Comparison of ENCODE assay signal across 10 cellular contexts in the genomic region with DNA sequence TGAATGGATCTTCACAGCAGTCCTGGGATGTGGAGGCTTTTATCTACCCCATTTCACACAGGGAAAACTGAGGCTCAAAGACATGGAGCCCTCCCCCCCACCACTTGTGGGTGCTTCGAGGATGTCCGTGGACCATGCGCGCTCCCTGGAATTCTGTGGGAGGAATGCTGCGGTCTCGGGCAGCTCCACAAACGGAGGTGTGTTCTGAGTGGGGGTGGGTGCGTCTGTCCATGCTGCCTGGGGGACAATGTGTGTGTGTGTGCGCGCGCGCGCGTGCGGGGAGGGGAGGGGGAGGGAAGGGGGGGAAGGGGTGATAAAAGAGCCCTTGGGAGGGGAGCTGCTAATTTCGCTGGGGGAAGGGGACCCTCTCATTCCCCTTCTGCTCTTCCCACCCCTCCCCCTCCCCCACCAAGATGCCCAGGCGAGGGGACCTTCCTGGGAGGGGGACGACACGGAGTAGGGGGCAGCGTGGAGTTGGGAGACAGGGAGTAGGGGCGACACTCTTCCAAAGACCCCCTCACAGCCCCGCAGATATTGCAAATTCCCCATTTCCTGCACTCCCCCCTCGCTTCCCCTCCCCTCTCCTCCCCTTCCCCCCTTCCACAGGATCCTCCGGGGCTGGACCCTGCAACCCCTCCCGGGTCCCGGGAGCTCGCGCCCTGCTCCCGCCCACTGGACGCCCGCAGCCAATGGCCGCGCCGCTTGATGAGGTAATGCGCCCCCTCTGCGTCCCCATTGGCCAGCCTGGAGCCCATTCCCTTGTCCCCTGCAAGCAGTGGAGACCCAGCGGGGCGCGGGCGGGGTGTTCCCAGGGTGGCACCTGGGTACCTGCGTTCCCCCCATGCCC. TPM values are rescaled to one million over a fixed set of nuclear protein-coding genes. Genes with fewer than 3 reads are reported as not detected.
DNase-seq lines count a peak whose midpoint lies in the region; ATAC-seq and TF ChIP-seq lines count a peak whose summit lies in the region.
"Had no signal": no experiment of that assay in that cellular context is flagged by ENCODE, and none has a peak within 500 bp of the region (broad histone marks: within the 10 kb centered on the region; RNA-seq: fewer than 3 reads in every experiment).

No MANE protein-coding gene starts in this region.

- no peak for ATAC-seq in GM19035 (IDR thresholded peaks at IDR 0.05; ENCODE audit: unreplicated experiment)
- ATAC-seq in HG02852 (IDR thresholded peaks at IDR 0.05; ENCODE audit: unreplicated experiment), result no peak
- no peak for ATAC-seq in activated naive CD4-positive, alpha-beta T cell treated with anti-CD3 and anti-CD28 coated beads, Interleukin-2, amount 50 U/mL, for 72 hours
- ATAC-seq: activated CD8-positive, alpha-beta memory T cell treated with anti-CD3 and anti-CD28 coated beads, Interleukin-2, amount 10 ng/mL, durations not matched to agents 7 days and 5 days had no signal

- H3K4me3 ChIP-seq in AG04450 (ENCODE audit: low read depth, low read length) (peak overlapping the region; percentile 60), HAP-1 (peak overlapping the region; percentile 35), SK-N-MC (peak overlapping the region; percentile 75), iPS-18c (ENCODE audit: insufficient read depth, low read depth, low read length) (peak overlapping the region; percentile 65)

- H3K27ac ChIP-seq in AG04450 (ENCODE audit: low read depth, low read length) (peak overlapping the region; percentile 57), SK-N-MC (no peak overlapping the region)

- POLR2A ChIA-PET in AG04450 (lab: Yijun Ruan, JAX), result interaction anchor here (0.6 to 1.5 kb wide), 4 partner anchors 42 to 409 kb away, joined by 3 to 6 read pairs (median 6); a partner anchor contains a TSS

- H3K27ac Mint-ChIP-seq in activated naive CD4-positive, alpha-beta T cell treated with anti-CD3 and anti-CD28 coated beads, Interleukin-2, amount 50 U/mL, for 72 hours, result no peak overlapping the region
- H3K27ac Mint-ChIP-seq: activated CD8-positive, alpha-beta memory T cell treated with anti-CD3 and anti-CD28 coated beads, Interleukin-2, amount 10 ng/mL, durations not matched to agents 7 days and 5 days had no signal

- peaks cover 4% of the 10 kb centered on the region; the same call in 1 of the 2 replicates for H3K9me3 ChIP-seq in AG04450 (ENCODE audit: control insufficient read depth, insufficient read depth, low read length)
- no peaks in the 10 kb centered on the region for H3K9me3 ChIP-seq in HAP-1
- no peaks in the 10 kb centered on the region for H3K9me3 ChIP-seq in SK-N-MC (ENCODE audit: low read depth, low read length)
- H3K9me3 ChIP-seq in iPS-18c (ENCODE audit: control insufficient read depth, insufficient read depth, low read length), result no peaks in the 10 kb centered on the region

- in situ Hi-C loops in HAP-1 (cut with MboI; ENCODE audit: low sequenced_read_pairs), result no loop called here

- H3K9ac ChIP-seq in SK-N-MC (ENCODE audit: insufficient read length), result peak overlapping the region; percentile 24

- DNase-seq in AG04450 (ENCODE audit: low read depth, low spot score) (peak; percentile 55), HAP-1 (ENCODE audit: low spot score in 2 of 2) (peak; percentile 81 to 93), SK-N-MC (ENCODE audit: low read depth, low spot score) (no peak), foreskin melanocyte (no peak)
- DNase-seq in activated naive CD4-positive, alpha-beta T cell treated with anti-CD3 and anti-CD28 coated beads, Interleukin-2, amount 50 U/mL, for 72 hours (ENCODE audit: low spot score in 2 of 2), result no peak
- DNase-seq: activated CD8-positive, alpha-beta memory T cell treated with anti-CD3 and anti-CD28 coated beads, Interleukin-2, amount 10 ng/mL, durations not matched to agents 7 days and 5 days had no signal

- H3K36me3 Mint-ChIP-seq in activated naive CD4-positive, alpha-beta T cell treated with anti-CD3 and anti-CD28 coated beads, Interleukin-2, amount 50 U/mL, for 72 hours, result no peaks in the 10 kb centered on the region
- H3K36me3 Mint-ChIP-seq: activated CD8-positive, alpha-beta memory T cell treated with anti-CD3 and anti-CD28 coated beads, Interleukin-2, amount 10 ng/mL, durations not matched to agents 7 days and 5 days had no signal

- peaks cover 3% of the 10 kb centered on the region for H3K27me3 ChIP-seq in AG04450 (ENCODE audit: control insufficient read depth, insufficient read depth, low read length)
- H3K27me3 ChIP-seq in HAP-1 (ENCODE audit: low read depth), result no peaks in the 10 kb centered on the region; the same call in 1 of the 2 replicates

- CTCF ChIA-PET in AG04450 (lab: Charles Lee), result no interaction called here

- H3K36me3 ChIP-seq in HAP-1 (replicated peaks), result no peaks in the 10 kb centered on the region
- H3K36me3 ChIP-seq in SK-N-MC (ENCODE audit: insufficient read depth, low read length), result no peaks in the 10 kb centered on the region

- no peaks in the 10 kb centered on the region for H3K4me1 ChIP-seq in HAP-1

- no peaks in the 10 kb centered on the region for H3K9me3 Mint-ChIP-seq in activated naive CD4-positive, alpha-beta T cell treated with anti-CD3 and anti-CD28 coated beads, Interleukin-2, amount 50 U/mL, for 72 hours

- no peak for TF ChIP-seq CTCF in AG04450 (IDR thresholded peaks at IDR 0.05; ENCODE audit: low read depth, low read length)

RNA-seq across cellular contexts. Expression of a gene that starts 18.9 kb away (rescaled TPM):
- not detected in 2 replicates for polyA plus RNA-seq in AG04450 (2011; rRNA removed)
- not detected in 2 replicates for polyA minus RNA-seq in AG04450 (2011; rRNA and poly(A)+ RNA removed)
- not detected for total RNA-seq in activated naive CD4-positive, alpha-beta T cell treated with anti-CD3 and anti-CD28 coated beads, Interleukin-2, amount 50 U/mL, for 72 hours
- total RNA-seq: activated CD8-positive, alpha-beta memory T cell treated with anti-CD3 and anti-CD28 coated beads, Interleukin-2, amount 10 ng/mL, durations not matched to agents 7 days and 5 days; kidney epithelial cell had no signal

Comparison
In these comparisons a context has a peak if more than half of its experiments do, and no peak if none do; other contexts are left out.
1. DNase-seq: peak in AG04450 (single experiment) and HAP-1 (2 of 2); none in SK-N-MC (single experiment), activated naive CD4-positive, alpha-beta T cell treated with anti-CD3 and anti-CD28 coated beads, Interleukin-2, amount 50 U/mL, for 72 hours (0 of 2) and foreskin melanocyte (single experiment).
2. Peak in every context shown above with its lines, with median percentiles within 50 percentile points of each other: H3K4me3 ChIP-seq.